In genomic region chr12:47903927-47904646, GRCh38 we compare ENCODE assay signal across 8 cellular contexts. TPM values are rescaled to one million over a fixed set of nuclear protein-coding genes. Genes with fewer than 3 reads are reported as not detected.
DNase-seq lines count a peak whose midpoint lies in the region; ATAC-seq and TF ChIP-seq lines count a peak whose summit lies in the region.

No MANE protein-coding gene starts in this region.

- intact Hi-C loops in naive thymus-derived CD4-positive, alpha-beta T cell (cut with micrococcal nuclease), result loop anchor here (1.0 to 10.0 kb wide), 12 partner anchors 15 to 1909 kb away; partner anchors contain the start of genes RPAP3 (in 1 of the 2), SCAF11 (in 1 of the 2), SENP1 (in 1 of the 2) and ZNF641 (in 1 of the 2)
- intact Hi-C loops in testis (cut with DNase I; ENCODE audit: low total_unique reads), result no loop called here

- peak; percentile 55 for ATAC-seq in naive thymus-derived CD4-positive, alpha-beta T cell

- H3F3A ChIP-seq in MM.1S (ENCODE audit: insufficient read depth, low read length), result peaks cover 16% of the 10 kb centered on the region; the same call in 1 of the 2 replicates

- no peaks in the 10 kb centered on the region for H3K36me3 Mint-ChIP-seq in endodermal cell (ENCODE audit: low read depth)
- H3K36me3 Mint-ChIP-seq in naive thymus-derived CD4-positive, alpha-beta T cell, result peaks cover 0 to 18% (median 0%) of the 10 kb centered on the region in 5 donors

- no peak for TF ChIP-seq CTCF in MM.1S (IDR thresholded peaks at IDR 0.05; ENCODE audit: low read length)
- no peak for TF ChIP-seq CTCF in endodermal cell (conservative IDR thresholded peaks at IDR 0.05)
- TF ChIP-seq CTCF in testis (IDR thresholded peaks at IDR 0.05), result no peak

- peaks cover 7% of the 10 kb centered on the region for H3K4me1 Mint-ChIP-seq in endodermal cell
- H3K4me1 Mint-ChIP-seq in naive thymus-derived CD4-positive, alpha-beta T cell, result peaks cover 35 to 65% (median 54%) of the 10 kb centered on the region in 7 donors

- H3K4me3 ChIP-seq in MM.1S (ENCODE audit: low read length), result peak overlapping the region; percentile 70
- peak overlapping the region; percentile 78 for H3K4me3 ChIP-seq in endodermal cell (ENCODE audit: low read length)
- H3K4me3 ChIP-seq in naive thymus-derived CD4-positive, alpha-beta T cell (ENCODE audit: low read length), result peak overlapping the region; percentile 73
- peak overlapping the region; percentile 49 to 73 for H3K4me3 ChIP-seq in testis

- peak overlapping the region; percentile 54 for H3K4me3 Mint-ChIP-seq in endodermal cell
- peak overlapping the region; percentile 86 to 98 (median 94) for H3K4me3 Mint-ChIP-seq in naive thymus-derived CD4-positive, alpha-beta T cell

- H3K79me2 ChIP-seq in MM.1S (ENCODE audit: low read length), result peaks cover 51% of the 10 kb centered on the region

- H3K4me1 ChIP-seq in MM.1S (ENCODE audit: low read length) (peaks cover 47% of the 10 kb centered on the region), endodermal cell (ENCODE audit: control insufficient read depth, insufficient read depth, low read length) (no peaks in the 10 kb centered on the region), testis (peaks cover 3% of the 10 kb centered on the region)
- H3K4me1 ChIP-seq in naive thymus-derived CD4-positive, alpha-beta T cell (ENCODE audit: control insufficient read depth in 2 of 2, insufficient read depth in 2 of 2, low read length in 2 of 2), result peaks cover 28 to 49% of the 10 kb centered on the region in 2 donors

- peaks cover 95% of the 10 kb centered on the region for H3K27me3 Mint-ChIP-seq in endodermal cell (ENCODE audit: insufficient read depth)
- H3K27me3 Mint-ChIP-seq in naive thymus-derived CD4-positive, alpha-beta T cell, result peaks cover 0 to 34% (median 0%) of the 10 kb centered on the region in 5 donors

- CTCF ChIA-PET in naive thymus-derived CD4-positive, alpha-beta T cell (lab: Charles Lee), result interaction anchor here (0.7 to 2.4 kb wide), 9 partner anchors 10 to 665 kb away, joined by 3 to 12 read pairs (median 3); no protein-coding TSS in a partner anchor

- no peaks in the 10 kb centered on the region for H3K9me2 ChIP-seq in MM.1S (replicated peaks; ENCODE audit: insufficient read depth, low read length)

- H3K9ac ChIP-seq in MM.1S (ENCODE audit: low read length), result peak overlapping the region; percentile 74
- H3K9ac ChIP-seq in endodermal cell (ENCODE audit: extremely low read depth, low read length, poor library complexity, severe bottlenecking), result no peak overlapping the region

- TF ChIP-seq POLR2A in testis (IDR thresholded peaks at IDR 0.05), result no peak

- DNase-seq in COLO829 (ENCODE audit: low spot score), result peak; percentile 31
- DNase-seq in MM.1S, result peak; percentile 63
- DNase-seq in activated CD4-positive, alpha-beta T cell treated with anti-CD3 and anti-CD28 coated beads, Interleukin-2, amount 50 U/mL, for 4 hours, result peak; percentile 58 to 68
- peak; percentile 72 for DNase-seq in endodermal cell
- peak in 2 of 9 donors; percentile 53 to 69 for DNase-seq in naive thymus-derived CD4-positive, alpha-beta T cell
- peak; percentile 26 for DNase-seq in testis
- DNase-seq in NCI-H1694 treated with DMSO at 0.1 percent for 48 hours (lab: John Stamatoyannopoulos, UW), result no peak
- no peak for DNase-seq in NCI-H1105 (lab: John Stamatoyannopoulos, UW)

- peak overlapping the region; percentile 0 for H3K27ac Mint-ChIP-seq in endodermal cell
- H3K27ac Mint-ChIP-seq in naive thymus-derived CD4-positive, alpha-beta T cell, result peak overlapping the region; percentile 15 to 88 (median 69)

- H3K9me3 ChIP-seq in MM.1S (replicated peaks; ENCODE audit: insufficient read depth, low read length) (no peaks in the 10 kb centered on the region), endodermal cell (ENCODE audit: control insufficient read depth, low read length) (no peaks in the 10 kb centered on the region), testis (no peaks in the 10 kb centered on the region)
- H3K9me3 ChIP-seq in naive thymus-derived CD4-positive, alpha-beta T cell (ENCODE audit: control insufficient read depth in 2 of 3, low read length in 3 of 3), result no peaks in the 10 kb centered on the region

- POLR2A ChIA-PET in naive thymus-derived CD4-positive, alpha-beta T cell (lab: Charles Lee), result interaction anchor here (1.7 to 1.9 kb wide), 2 partner anchors 21 kb away, joined by 4 to 13 read pairs; no protein-coding TSS in a partner anchor

- H3K27me3 ChIP-seq in MM.1S (replicated peaks; ENCODE audit: insufficient read depth, low read length) (no peaks in the 10 kb centered on the region), endodermal cell (ENCODE audit: control insufficient read depth, insufficient read depth, low read length, poor library complexity, severe bottlenecking) (peaks cover 97% of the 10 kb centered on the region), testis (no peaks in the 10 kb centered on the region)
- no peaks in the 10 kb centered on the region for H3K27me3 ChIP-seq in naive thymus-derived CD4-positive, alpha-beta T cell (ENCODE audit: control insufficient read depth in 2 of 2, insufficient read depth in 2 of 2, low read length in 2 of 2)

- H4K20me1 ChIP-seq in MM.1S (ENCODE audit: insufficient read depth, low read length), result no peaks in the 10 kb centered on the region

- H3K36me3 ChIP-seq in MM.1S (replicated peaks; ENCODE audit: insufficient read depth, low read length) (no peaks in the 10 kb centered on the region), endodermal cell (ENCODE audit: control insufficient read depth, insufficient read depth, low read length) (no peaks in the 10 kb centered on the region), testis (ENCODE audit: low read depth, missing control alignments) (no peaks in the 10 kb centered on the region)
- no peaks in the 10 kb centered on the region for H3K36me3 ChIP-seq in naive thymus-derived CD4-positive, alpha-beta T cell (ENCODE audit: control insufficient read depth in 2 of 3, insufficient read depth in 3 of 3, low read length in 3 of 3)

- H2AFZ ChIP-seq in MM.1S (ENCODE audit: low read length), result peak overlapping the region; percentile 65

- WGBS in endodermal cell (ENCODE audit: insufficient coverage in 1 of 2, insufficient read length in 1 of 2), 2 experiments, result 15 to 19% methylated on average over 4 to 6 of the region's 6 CpGs
- WGBS in testis, 2 donors, result 4 to 13% methylated on average over 4 to 6 of the region's 6 CpGs

- H3K9me3 Mint-ChIP-seq in endodermal cell, result no peaks in the 10 kb centered on the region
- no peaks in the 10 kb centered on the region for H3K9me3 Mint-ChIP-seq in naive thymus-derived CD4-positive, alpha-beta T cell

- H3K27ac ChIP-seq in MM.1S (ENCODE audit: low read length) (peak overlapping the region; percentile 74), endodermal cell (ENCODE audit: low read depth, low read length) (no peak overlapping the region), testis (no peak overlapping the region)
- H3K27ac ChIP-seq in naive thymus-derived CD4-positive, alpha-beta T cell (ENCODE audit: low read depth, low read length), result peak overlapping the region; percentile 44

- peak overlapping the region; percentile 97 for H3K4me2 ChIP-seq in MM.1S (ENCODE audit: low read depth, low read length)

RNA-seq across cellular contexts. Expression of gene VDR, which starts 0.7 kb away (rescaled TPM):
- total RNA-seq in endodermal cell, result under 1 TPM in 1 of 2 donors, not detected in 1; 0.04 TPM
- polyA plus RNA-seq in endodermal cell (2013, experiment 1 of 2), result not detected
- polyA plus RNA-seq in endodermal cell (2013, experiment 2 of 2), result not detected
- 10 to 100 TPM in 2 of 5 experiments, 1 to 10 TPM in 3; 1.6 to 82.6 (median 2.9) TPM for total RNA-seq in naive thymus-derived CD4-positive, alpha-beta T cell
- polyA plus RNA-seq in naive thymus-derived CD4-positive, alpha-beta T cell, result 1 to 10 TPM in 1 of 2 donors, under 1 TPM in 1; 0.11 to 1.4 TPM
- 1 to 10 TPM; 1.4 to 2.9 TPM for total RNA-seq in testis
- 3.7 TPM for polyA plus RNA-seq in testis (ENCODE audit: insufficient read depth, low read depth, low replicate concordance)

RNA-seq across cellular contexts. Expression of gene TMEM106C, which starts 59.3 kb away (rescaled TPM):
- total RNA-seq in endodermal cell, result 10 to 100 TPM; 17.3 to 61.6 TPM
- polyA plus RNA-seq in endodermal cell (2013, experiment 1 of 2), result 120 TPM
- 114 TPM for polyA plus RNA-seq in endodermal cell (2013, experiment 2 of 2)
- total RNA-seq in naive thymus-derived CD4-positive, alpha-beta T cell, result 100 to 1,000 TPM in 1 of 5 experiments, 10 to 100 TPM in 4; 20.7 to 120 (median 34.4) TPM
- 10 to 100 TPM; 52.6 to 57.3 TPM for polyA plus RNA-seq in naive thymus-derived CD4-positive, alpha-beta T cell
- 10 to 100 TPM; 63.5 to 91.1 TPM for total RNA-seq in testis
- polyA plus RNA-seq in testis (ENCODE audit: insufficient read depth, low read depth, low replicate concordance), result 132 TPM

Comparison
In these comparisons a context has a peak if more than half of its experiments do, and no peak if none do; other contexts are left out.
1. DNase-seq: peak in COLO829 (single experiment), MM.1S (single experiment), activated CD4-positive, alpha-beta T cell treated with anti-CD3 and anti-CD28 coated beads, Interleukin-2, amount 50 U/mL, for 4 hours (2 of 2), endodermal cell (single experiment) and testis (single experiment); none in NCI-H1694 treated with DMSO at 0.1 percent for 48 hours (single experiment) and NCI-H1105 (single experiment).
2. H3K27ac ChIP-seq: peak in MM.1S (single experiment) and naive thymus-derived CD4-positive, alpha-beta T cell (single experiment); none in endodermal cell (single experiment) and testis (0 of 2).
3. Peak in every context shown above with its lines, with median percentiles within 50 percentile points of each other: H3K4me3 ChIP-seq.